In genomic region chr2:219543596-219544358, GRCh38 we compare ENCODE assay signal across 1 cellular context.
A peak's percentile ranks its signal among the peaks of the same experiment; 100 is the strongest.
TF ChIP-seq lines count a peak whose summit lies in the region.

A gene with protein sequence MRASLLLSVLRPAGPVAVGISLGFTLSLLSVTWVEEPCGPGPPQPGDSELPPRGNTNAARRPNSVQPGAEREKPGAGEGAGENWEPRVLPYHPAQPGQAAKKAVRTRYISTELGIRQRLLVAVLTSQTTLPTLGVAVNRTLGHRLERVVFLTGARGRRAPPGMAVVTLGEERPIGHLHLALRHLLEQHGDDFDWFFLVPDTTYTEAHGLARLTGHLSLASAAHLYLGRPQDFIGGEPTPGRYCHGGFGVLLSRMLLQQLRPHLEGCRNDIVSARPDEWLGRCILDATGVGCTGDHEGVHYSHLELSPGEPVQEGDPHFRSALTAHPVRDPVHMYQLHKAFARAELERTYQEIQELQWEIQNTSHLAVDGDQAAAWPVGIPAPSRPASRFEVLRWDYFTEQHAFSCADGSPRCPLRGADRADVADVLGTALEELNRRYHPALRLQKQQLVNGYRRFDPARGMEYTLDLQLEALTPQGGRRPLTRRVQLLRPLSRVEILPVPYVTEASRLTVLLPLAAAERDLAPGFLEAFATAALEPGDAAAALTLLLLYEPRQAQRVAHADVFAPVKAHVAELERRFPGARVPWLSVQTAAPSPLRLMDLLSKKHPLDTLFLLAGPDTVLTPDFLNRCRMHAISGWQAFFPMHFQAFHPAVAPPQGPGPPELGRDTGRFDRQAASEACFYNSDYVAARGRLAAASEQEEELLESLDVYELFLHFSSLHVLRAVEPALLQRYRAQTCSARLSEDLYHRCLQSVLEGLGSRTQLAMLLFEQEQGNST (minus strand): TSS chr2:219543809. CDS start chr2:219543538, 271 bp downstream.
A gene with protein sequence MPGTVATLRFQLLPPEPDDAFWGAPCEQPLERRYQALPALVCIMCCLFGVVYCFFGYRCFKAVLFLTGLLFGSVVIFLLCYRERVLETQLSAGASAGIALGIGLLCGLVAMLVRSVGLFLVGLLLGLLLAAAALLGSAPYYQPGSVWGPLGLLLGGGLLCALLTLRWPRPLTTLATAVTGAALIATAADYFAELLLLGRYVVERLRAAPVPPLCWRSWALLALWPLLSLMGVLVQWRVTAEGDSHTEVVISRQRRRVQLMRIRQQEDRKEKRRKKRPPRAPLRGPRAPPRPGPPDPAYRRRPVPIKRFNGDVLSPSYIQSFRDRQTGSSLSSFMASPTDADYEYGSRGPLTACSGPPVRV (plus strand): TSS chr2:219544028. CDS start chr2:219544728, 700 bp downstream.

TF ChIP-seq in HEK293, 187 proteins besides CTCF, POLR2A, EP300 and RAD21 (continued from another document):
- TF ChIP-seq HOXA7 (CRISPR knock-in tag; IDR thresholded peaks at IDR 0.05; ENCODE audit: borderline replicate concordance) (no peak), SETDB1 (IDR thresholded peaks at IDR 0.05; ENCODE audit: insufficient read length, low read length) (no peak), ZNF549 (tag by site-specific recombination; IDR thresholded peaks at IDR 0.05) (no peak), ZFHX2 (tag by site-specific recombination; conservative IDR thresholded peaks at IDR 0.05) (0 out of 2 replicates have a peak, but pooled peaks have one; percentile 54), FEZF1 (tag by site-specific recombination; IDR thresholded peaks at IDR 0.05) (no peak), PRDM2 (tag by site-specific recombination; IDR thresholded peaks at IDR 0.05; ENCODE audit: borderline replicate concordance) (no peak), ZNF433 (tag by site-specific recombination; IDR thresholded peaks at IDR 0.05; ENCODE audit: low read depth) (no peak), ZNF2 (tag by site-specific recombination; IDR thresholded peaks at IDR 0.05) (peak; percentile 14; the same call in 1 of the 2 replicates), GLI2 (tag by site-specific recombination; IDR thresholded peaks at IDR 0.05; ENCODE audit: borderline replicate concordance, low read depth) (no peak), ZFP37 (tag by site-specific recombination; IDR thresholded peaks at IDR 0.05) (peak; percentile 60; the same call in 1 of the 2 replicates)
- TF ChIP-seq, protein P1, sequence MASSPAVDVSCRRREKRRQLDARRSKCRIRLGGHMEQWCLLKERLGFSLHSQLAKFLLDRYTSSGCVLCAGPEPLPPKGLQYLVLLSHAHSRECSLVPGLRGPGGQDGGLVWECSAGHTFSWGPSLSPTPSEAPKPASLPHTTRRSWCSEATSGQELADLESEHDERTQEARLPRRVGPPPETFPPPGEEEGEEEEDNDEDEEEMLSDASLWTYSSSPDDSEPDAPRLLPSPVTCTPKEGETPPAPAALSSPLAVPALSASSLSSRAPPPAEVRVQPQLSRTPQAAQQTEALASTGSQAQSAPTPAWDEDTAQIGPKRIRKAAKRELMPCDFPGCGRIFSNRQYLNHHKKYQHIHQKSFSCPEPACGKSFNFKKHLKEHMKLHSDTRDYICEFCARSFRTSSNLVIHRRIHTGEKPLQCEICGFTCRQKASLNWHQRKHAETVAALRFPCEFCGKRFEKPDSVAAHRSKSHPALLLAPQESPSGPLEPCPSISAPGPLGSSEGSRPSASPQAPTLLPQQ (tag by site-specific recombination; IDR thresholded peaks at IDR 0.05) = peak; percentile 25; the same call in 1 of the 2 replicates
